In genomic region chr1:2859219-2859880, GRCh38 we compare ENCODE assay signal across 20 cellular contexts.
"Had no signal": no experiment of that assay in that cellular context is flagged by ENCODE, and none has a peak within 500 bp of the region (broad histone marks: within the 10 kb centered on the region; RNA-seq: fewer than 3 reads in every experiment).

No MANE protein-coding gene starts in this region.

- H3K27me3 ChIP-seq: hepatocyte, right lobe of liver had no signal

- H3K4me1 ChIP-seq: parathyroid adenoma, right lobe of liver, tibial nerve had no signal

- FAIRE-seq: frontal cortex had no signal

- H3K27ac ChIP-seq: hepatocyte, neutrophil, parathyroid adenoma, right lobe of liver, skin epidermis, stomach, suprapubic skin, tibial nerve had no signal

- H3K9me3 ChIP-seq: neutrophil, right lobe of liver, stomach, suprapubic skin, tibial nerve had no signal

- H3K9ac ChIP-seq: parathyroid adenoma had no signal

- H3K4me3 ChIP-seq: hepatocyte, right lobe of liver, skin epidermis, stomach, suprapubic skin, tibial nerve had no signal

- H3K4me3 Mint-ChIP-seq: activated CD4-positive, alpha-beta memory T cell treated with anti-CD3 and anti-CD28 coated beads for 36 hours; activated naive CD4-positive, alpha-beta T cell treated with anti-CD3 and anti-CD28 coated beads, Interleukin-2, amount 10 ng/mL, durations not matched to agents 7 days and 5 days; T-helper 1 cell treated with Interleukin-12 subunit alpha and Interleukin-12 subunit beta and Interleukin-4 antibody, amounts not matched to agents 30 μg/mL and 1 μg/mL, for 36 hours had no signal

- ATAC-seq: naive thymus-derived CD8-positive, alpha-beta T cell; right lobe of liver had no signal

- H3K4me2 ChIP-seq: hepatocyte had no signal

- H3K27ac Mint-ChIP-seq: activated CD4-positive, alpha-beta memory T cell treated with anti-CD3 and anti-CD28 coated beads for 36 hours had no signal

- H3K36me3 Mint-ChIP-seq: activated CD4-positive, alpha-beta memory T cell treated with anti-CD3 and anti-CD28 coated beads for 36 hours; activated naive CD4-positive, alpha-beta T cell treated with anti-CD3 and anti-CD28 coated beads, Interleukin-2, amount 10 ng/mL, durations not matched to agents 7 days and 5 days; naive thymus-derived CD8-positive, alpha-beta T cell had no signal

- H3K27me3 Mint-ChIP-seq: activated CD4-positive, alpha-beta memory T cell treated with anti-CD3 and anti-CD28 coated beads for 36 hours had no signal

- H2AFZ ChIP-seq: hepatocyte, parathyroid adenoma had no signal

- DNase-seq: activated CD4-positive, alpha-beta memory T cell treated with anti-CD3 and anti-CD28 coated beads for 36 hours; activated CD4-positive, alpha-beta T cell treated with anti-CD3 and anti-CD28 coated beads for 48 hours; activated effector memory CD4-positive, alpha-beta T cell treated with Interleukin-2 at 50 U/mL for 16 hours; activated naive CD4-positive, alpha-beta T cell treated with anti-CD3 and anti-CD28 coated beads, Interleukin-2, amount 10 ng/mL, durations not matched to agents 7 days and 5 days; activated T-cell treated with anti-CD3 and anti-CD28 coated beads, Interleukin-2, amount 50 U/mL, for 48 hours; amygdala; erythroblast; glutamatergic neuron; naive thymus-derived CD8-positive, alpha-beta T cell; stimulated activated CD4-positive, alpha-beta T cell treated with anti-CD3 and anti-CD28 coated beads, Interleukin-1b, Interleukin-23, amount 100 ng/mL, for 48 hours; stomach had no signal

- H3K36me3 ChIP-seq: neutrophil, right lobe of liver, stomach, suprapubic skin, tibial nerve had no signal

- H3K9me3 Mint-ChIP-seq: activated CD4-positive, alpha-beta memory T cell treated with anti-CD3 and anti-CD28 coated beads for 36 hours; naive thymus-derived CD8-positive, alpha-beta T cell had no signal
